Comparison of ENCODE assay signal across 20 cellular contexts in the genomic region with DNA sequence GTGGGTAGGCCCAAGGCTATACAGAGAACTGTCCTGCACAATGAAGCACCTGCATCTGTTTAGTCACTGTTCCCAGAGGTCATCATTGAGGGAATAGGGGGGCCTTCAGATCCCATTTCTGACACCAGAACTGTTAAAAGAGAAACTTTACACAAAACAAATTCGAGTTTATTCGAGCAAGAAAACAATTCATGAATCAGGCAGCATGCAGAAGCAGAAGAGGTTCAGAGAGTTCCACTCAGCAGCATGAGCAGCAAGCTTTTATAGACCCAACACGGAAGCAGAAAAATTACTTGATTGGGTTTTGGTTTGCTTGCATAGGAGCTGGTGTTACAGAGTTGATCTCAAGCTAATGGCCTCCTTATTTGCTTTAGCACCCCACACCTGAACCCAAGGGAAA. TPM values are rescaled to one million over a fixed set of nuclear protein-coding genes. Genes with fewer than 3 reads are reported as not detected.
A peak's percentile ranks its signal among the peaks of the same experiment; 100 is the strongest.
DNase-seq lines count a peak whose midpoint lies in the region; ATAC-seq and TF ChIP-seq lines count a peak whose summit lies in the region.
"Had no signal": no experiment of that assay in that cellular context is flagged by ENCODE, and none has a peak within 500 bp of the region (broad histone marks: within the 10 kb centered on the region; RNA-seq: fewer than 3 reads in every experiment).

No MANE protein-coding gene starts in this region.

- intact Hi-C loops in uterus (cut with DNase I; ENCODE audit: low total_unique reads): no loop called here

- no peak overlapping the region for H3K27ac ChIP-seq in uterus
- H3K27ac ChIP-seq: esophagus muscularis mucosa, pancreas, upper lobe of left lung had no signal

- peaks cover 27% of the 10 kb centered on the region for H3K4me1 Mint-ChIP-seq in activated T-cell treated with anti-CD3 and anti-CD28 coated beads, Interleukin-2, amount 50 U/mL, for 4 hours (ENCODE audit: low read depth)
- peaks cover 18 to 35% (median 30%) of the 10 kb centered on the region in 3 donors for H3K4me1 Mint-ChIP-seq in T-cell
- H3K4me1 Mint-ChIP-seq in effector memory CD8-positive, alpha-beta T cell (ENCODE audit: low read depth in 2 of 2): peaks cover 16 to 24% of the 10 kb centered on the region in 2 donors
- H3K4me1 Mint-ChIP-seq in progenitor cell of endocrine pancreas (ENCODE audit: low read depth): peaks cover 18% of the 10 kb centered on the region

- no peak overlapping the region for H3K4me3 ChIP-seq in uterus
- H3K4me3 ChIP-seq: pancreas had no signal

- H3K27me3 ChIP-seq in uterus: no peaks in the 10 kb centered on the region
- H3K27me3 ChIP-seq: esophagus muscularis mucosa, pancreas, upper lobe of left lung had no signal

- H3K9me3 Mint-ChIP-seq in activated T-cell treated with anti-CD3 and anti-CD28 coated beads, Interleukin-2, amount 50 U/mL, for 4 hours: peaks cover 10% of the 10 kb centered on the region
- H3K9me3 Mint-ChIP-seq in T-cell: peaks cover 2 to 11% (median 7%) of the 10 kb centered on the region in 3 donors
- peaks cover 4 to 8% of the 10 kb centered on the region in 2 donors for H3K9me3 Mint-ChIP-seq in effector memory CD8-positive, alpha-beta T cell
- H3K9me3 Mint-ChIP-seq in progenitor cell of endocrine pancreas (ENCODE audit: low read depth): peaks cover 4% of the 10 kb centered on the region

- no peaks in the 10 kb centered on the region for H3K36me3 ChIP-seq in uterus

- peaks cover under 1% of the 10 kb centered on the region for H3K36me3 Mint-ChIP-seq in activated T-cell treated with anti-CD3 and anti-CD28 coated beads, Interleukin-2, amount 50 U/mL, for 4 hours (ENCODE audit: insufficient read depth)
- H3K36me3 Mint-ChIP-seq in T-cell (peaks cover 7% of the 10 kb centered on the region), progenitor cell of endocrine pancreas (ENCODE audit: insufficient read depth) (peaks cover 2% of the 10 kb centered on the region)
- H3K36me3 Mint-ChIP-seq in effector memory CD8-positive, alpha-beta T cell (ENCODE audit: insufficient read depth): peaks cover 32% of the 10 kb centered on the region

- ATAC-seq in activated T-cell treated with anti-CD3 and anti-CD28 coated beads, Interleukin-2, amount 50 U/mL, for 4 hours: no peak
- ATAC-seq in T-cell (replicated peaks in 1 of 4): no peak
- ATAC-seq in effector memory CD8-positive, alpha-beta T cell (replicated peaks): no peak
- no peak for ATAC-seq in GM19324 (IDR thresholded peaks at IDR 0.05; ENCODE audit: low FRiP score, unreplicated experiment)
- ATAC-seq: pancreas had no signal

- POLR2A ChIA-PET in T-cell (lab: Charles Lee): no interaction called here

- CTCF ChIA-PET in T-cell (lab: Charles Lee): no interaction called here

- no peaks in the 10 kb centered on the region for H3K27me3 Mint-ChIP-seq in activated T-cell treated with anti-CD3 and anti-CD28 coated beads, Interleukin-2, amount 50 U/mL, for 4 hours (ENCODE audit: low read depth)
- no peaks in the 10 kb centered on the region for H3K27me3 Mint-ChIP-seq in T-cell
- H3K27me3 Mint-ChIP-seq in effector memory CD8-positive, alpha-beta T cell: no peaks in the 10 kb centered on the region
- peaks cover 6% of the 10 kb centered on the region for H3K27me3 Mint-ChIP-seq in progenitor cell of endocrine pancreas

- TF ChIP-seq POLR2A in uterus (IDR thresholded peaks at IDR 0.05): no peak

- H3K9me3 ChIP-seq in uterus: no peaks in the 10 kb centered on the region
- H3K9me3 ChIP-seq: pancreas, SK-N-SH had no signal

- peaks cover 9 to 11% of the 10 kb centered on the region in 2 donors for H3K4me1 ChIP-seq in uterus

- peak overlapping the region; percentile 94 for H3K4me3 Mint-ChIP-seq in activated T-cell treated with anti-CD3 and anti-CD28 coated beads, Interleukin-2, amount 50 U/mL, for 4 hours
- H3K4me3 Mint-ChIP-seq in T-cell (peak overlapping the region; percentile 96 to 99 (median 96)), progenitor cell of endocrine pancreas (ENCODE audit: low read depth) (peak overlapping the region; percentile 98)
- peak overlapping the region; percentile 93 to 98 for H3K4me3 Mint-ChIP-seq in effector memory CD8-positive, alpha-beta T cell

- H3K27ac Mint-ChIP-seq in T-cell: peak overlapping the region; percentile 97 to 99
- H3K27ac Mint-ChIP-seq in effector memory CD8-positive, alpha-beta T cell: peak overlapping the region in 1 of 2 donors; percentile 99
- peak overlapping the region; percentile 100 for H3K27ac Mint-ChIP-seq in progenitor cell of endocrine pancreas

- DNase-seq in activated T-cell treated with anti-CD3 and anti-CD28 coated beads, Interleukin-2, amount 50 U/mL, for 4 hours: no peak
- DNase-seq in activated T-cell treated with anti-CD3 and anti-CD28 coated beads, Interleukin-2, amount 50 U/mL, for 48 hours: no peak
- DNase-seq in T-cell: no peak
- no peak for DNase-seq in effector memory CD8-positive, alpha-beta T cell
- DNase-seq in progenitor cell of endocrine pancreas (ENCODE audit: low spot score, unreplicated experiment): no peak
- no peak for DNase-seq in uterus
- DNase-seq in COR-L47 (lab: John Stamatoyannopoulos, UW): no peak
- DNase-seq: ACHN, dermis blood vessel endothelial cell, GF-D8, head of caudate nucleus, kidney, midbrain, NCI-H1048, NCI-H69, pancreas, SK-N-SH, upper lobe of left lung had no signal

- TF ChIP-seq CTCF in progenitor cell of endocrine pancreas (IDR thresholded peaks at IDR 0.05; ENCODE audit: unreplicated experiment): no peak
- no peak for TF ChIP-seq CTCF in uterus (IDR thresholded peaks at IDR 0.05)

RNA-seq across cellular contexts. Expression of a gene that starts 1.7 kb away (rescaled TPM):
- total RNA-seq in activated T-cell treated with anti-CD3 and anti-CD28 coated beads, Interleukin-2, amount 50 U/mL, for 4 hours: 10 to 100 TPM; 72.4 to 77.8 (median 76.7) TPM
- total RNA-seq in T-cell: 100 to 1,000 TPM in 4 of 5 donors, 10 to 100 TPM in 1; 95.7 to 110 (median 106) TPM
- total RNA-seq in progenitor cell of endocrine pancreas: 62.1 and 64.5 TPM in 2 replicates
- total RNA-seq in uterus: 10 to 100 TPM; 25.3 to 78.1 (median 55.2) TPM
